19 cellular contexts compared by ENCODE assay signal in genomic region chr19:40781140-40781539, GRCh38. TPM values are rescaled to one million over a fixed set of nuclear protein-coding genes. Genes with fewer than 3 reads are reported as not detected.
"Had no signal": no experiment of that assay in that cellular context is flagged by ENCODE, and none has a peak within 500 bp of the region (broad histone marks: within the 10 kb centered on the region; RNA-seq: fewer than 3 reads in every experiment).

No MANE protein-coding gene starts in this region.

- ATAC-seq: esophagus mucosa; left cardiac atrium; lower lobe of right lung; mucosa of descending colon; naive thymus-derived CD8-positive, alpha-beta T cell had no signal

- DNase-seq: activated CD4-positive, alpha-beta T cell treated with anti-CD3 and anti-CD28 coated beads, Interleukin-2, amount 10 ng/mL, durations not matched to agents 7 days and 5 days; activated gamma-delta T cell; activated naive CD8-positive, alpha-beta T cell treated with anti-CD3 and anti-CD28 coated beads, Interleukin-2, amount 10 ng/mL, durations not matched to agents 7 days and 5 days; activated T-cell treated with anti-CD3 and anti-CD28 coated beads, Interleukin-2, amount 50 U/mL, for 1 hour; aorta; dorsolateral prefrontal cortex; immature natural killer cell; left cardiac atrium; lower lobe of right lung; mucosa of descending colon; naive thymus-derived CD8-positive, alpha-beta T cell; sigmoid colon; stimulated activated CD4-positive, alpha-beta T cell treated with anti-CD3 and anti-CD28 coated beads, Interleukin-12 subunit alpha, Interleukin-12 subunit beta, amount 100 ng/mL, for 4 hours; testis had no signal

- H3K27me3 Mint-ChIP-seq: activated CD4-positive, alpha-beta T cell treated with anti-CD3 and anti-CD28 coated beads, Interleukin-2, amount 10 ng/mL, durations not matched to agents 7 days and 5 days; activated naive CD8-positive, alpha-beta T cell treated with anti-CD3 and anti-CD28 coated beads, Interleukin-2, amount 10 ng/mL, durations not matched to agents 7 days and 5 days; stimulated activated naive CD8-positive, alpha-beta T cell treated with anti-CD3 and anti-CD28 coated beads, Interleukin-15, Interleukin-2, amounts not matched to agents 100 ng/mL and 50 ng/mL, for 24 hours had no signal

- H3K9me3 Mint-ChIP-seq: activated CD4-positive, alpha-beta T cell treated with anti-CD3 and anti-CD28 coated beads, Interleukin-2, amount 10 ng/mL, durations not matched to agents 7 days and 5 days; activated naive CD8-positive, alpha-beta T cell treated with anti-CD3 and anti-CD28 coated beads, Interleukin-2, amount 10 ng/mL, durations not matched to agents 7 days and 5 days; immature natural killer cell; naive thymus-derived CD8-positive, alpha-beta T cell; stimulated activated naive CD8-positive, alpha-beta T cell treated with anti-CD3 and anti-CD28 coated beads, Interleukin-15, Interleukin-2, amounts not matched to agents 100 ng/mL and 50 ng/mL, for 24 hours had no signal

- H3K4me3 Mint-ChIP-seq: activated CD4-positive, alpha-beta T cell treated with anti-CD3 and anti-CD28 coated beads, Interleukin-2, amount 10 ng/mL, durations not matched to agents 7 days and 5 days; activated naive CD8-positive, alpha-beta T cell treated with anti-CD3 and anti-CD28 coated beads, Interleukin-2, amount 10 ng/mL, durations not matched to agents 7 days and 5 days had no signal

RNA-seq across cellular contexts. Expression of gene MIA, which starts 5.8 kb away (rescaled TPM):
- total RNA-seq: omental fat pad, SJSA1, ureter had no signal
